In the genomic region with DNA sequence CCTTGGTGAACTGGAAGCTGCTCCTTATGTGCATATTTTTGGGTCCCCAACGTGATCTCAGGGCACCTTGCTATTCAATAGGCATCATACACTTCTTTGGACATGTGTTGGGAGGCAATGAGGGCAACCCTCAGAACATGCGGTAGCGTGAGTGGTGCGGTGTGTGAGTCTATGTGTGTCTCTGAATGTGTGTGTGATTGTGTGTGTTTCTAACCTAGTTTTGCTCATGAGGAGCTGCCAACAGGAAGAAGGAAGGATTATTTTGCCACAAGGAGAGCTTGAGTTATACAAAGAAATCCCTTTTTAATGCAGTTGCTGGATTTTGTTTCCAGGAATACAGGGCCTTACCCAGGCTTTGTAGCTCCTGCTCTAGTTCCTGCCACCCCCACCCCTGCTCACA, we compare ENCODE assay signal across 29 cellular contexts.
DNase-seq lines count a peak whose midpoint lies in the region; ATAC-seq and TF ChIP-seq lines count a peak whose summit lies in the region.
"Had no signal": no experiment of that assay in that cellular context is flagged by ENCODE, and none has a peak within 500 bp of the region (broad histone marks: within the 10 kb centered on the region; RNA-seq: fewer than 3 reads in every experiment).

No MANE protein-coding gene starts in this region.

- no peaks in the 10 kb centered on the region for H3K9me2 ChIP-seq in Karpas-422 (replicated peaks; ENCODE audit: insufficient read depth, low read length)

- H3K36me3 ChIP-seq in heart right ventricle (no peaks in the 10 kb centered on the region), right atrium auricular region (no peaks in the 10 kb centered on the region), prostate gland (no peaks in the 10 kb centered on the region), aorta (ENCODE audit: control insufficient read depth in 1 of 2, insufficient read depth in 2 of 2, low read length in 1 of 2) (no peaks in the 10 kb centered on the region), Karpas-422 (ENCODE audit: insufficient read depth, low read length) (no peaks in the 10 kb centered on the region)
- H3K36me3 ChIP-seq: colonic mucosa, Peyer's patch, sigmoid colon, upper lobe of right lung had no signal

- no peaks in the 10 kb centered on the region for H3K79me2 ChIP-seq in Karpas-422 (ENCODE audit: low read length)

- ATAC-seq in heart right ventricle (peak in 4 of 8 donors; percentile 12 to 42 (median 23)), left cardiac atrium (no peak), aorta (ENCODE audit: low FRiP score) (peak; percentile 45), GM21367 (IDR thresholded peaks at IDR 0.05; ENCODE audit: unreplicated experiment) (no peak), GM21526 (IDR thresholded peaks at IDR 0.05; ENCODE audit: low FRiP score, unreplicated experiment) (no peak)
- ATAC-seq: A549, GM23338 had no signal

- no peak overlapping the region for H2AFZ ChIP-seq in Karpas-422 (ENCODE audit: low read length)

- H3K4me1 ChIP-seq in heart right ventricle, result peaks cover 0 to 20% (median 2%) of the 10 kb centered on the region in 9 donors
- peaks cover 0 to 13% of the 10 kb centered on the region in 2 donors for H3K4me1 ChIP-seq in right atrium auricular region
- H3K4me1 ChIP-seq in prostate gland (replicated peaks), result no peaks in the 10 kb centered on the region
- H3K4me1 ChIP-seq in aorta (ENCODE audit: control insufficient read depth in 1 of 2, insufficient read depth in 2 of 2, low read length in 2 of 2), result no peaks in the 10 kb centered on the region
- no peaks in the 10 kb centered on the region for H3K4me1 ChIP-seq in Karpas-422 (ENCODE audit: low read length)
- H3K4me1 ChIP-seq: colonic mucosa, Peyer's patch, sigmoid colon, upper lobe of right lung had no signal

- no peak for TF ChIP-seq POLR2A in prostate gland (IDR thresholded peaks at IDR 0.05)

- H3K9ac ChIP-seq in Karpas-422 (ENCODE audit: low read length), result no peak overlapping the region

- DNase-seq in heart right ventricle (no peak), left cardiac atrium (no peak), right atrium auricular region (ENCODE audit: low spot score) (no peak), prostate gland (ENCODE audit: low spot score) (no peak), aorta (no peak), Karpas-422 (no peak)
- DNase-seq: activated CD4-positive, alpha-beta T cell treated with anti-CD3 and anti-CD28 coated beads for 4 hours; activated CD8-positive, alpha-beta memory T cell treated with anti-CD3 and anti-CD28 coated beads for 24 hours; activated naive CD4-positive, alpha-beta T cell treated with anti-CD3 and anti-CD28 coated beads, Interleukin-2, amount 50 U/mL, for 16 hours; activated T-cell treated with anti-CD3 and anti-CD28 coated beads for 4 hours; CD4-positive, alpha-beta T cell; colonic mucosa; effector CD8-positive, alpha-beta T cell; glutamatergic neuron; NCI-H1417 treated with DMSO at 0.1 percent for 48 hours; NCI-H2081 treated with DMSO at 0.1 percent for 48 hours; NCI-H226; NCI-H748 treated with DMSO at 0.1 percent for 48 hours; Peyer's patch; SIG-M5; sigmoid colon; stimulated activated CD4-positive, alpha-beta T cell treated with anti-CD3 and anti-CD28 coated beads, Interleukin-4, amount 100 ng/mL, for 24 hours had no signal

- no peaks in the 10 kb centered on the region for H3K27me3 ChIP-seq in heart right ventricle
- no peaks in the 10 kb centered on the region for H3K27me3 ChIP-seq in right atrium auricular region
- H3K27me3 ChIP-seq in prostate gland (replicated peaks; ENCODE audit: insufficient read depth), result no peaks in the 10 kb centered on the region
- H3K27me3 ChIP-seq in aorta (ENCODE audit: control insufficient read depth in 1 of 2, insufficient read depth in 2 of 2, low read length in 1 of 2), result no peaks in the 10 kb centered on the region
- no peaks in the 10 kb centered on the region for H3K27me3 ChIP-seq in Karpas-422 (ENCODE audit: low read length)
- H3K27me3 ChIP-seq: colonic mucosa, Peyer's patch, sigmoid colon, upper lobe of right lung had no signal

- no peaks in the 10 kb centered on the region for H4K20me1 ChIP-seq in Karpas-422 (ENCODE audit: insufficient read depth, low read depth, low read length)

- H3K4me2 ChIP-seq in Karpas-422 (ENCODE audit: low read depth, low read length, poor library complexity, severe bottlenecking), result no peak overlapping the region
- H3K4me2 ChIP-seq: A549, GM23338 had no signal

- WGBS in heart right ventricle, 2 donors, result 85 to 88% methylated on average over 4 of the region's 4 CpGs
- 78% methylated on average over 4 of the region's 4 CpGs for WGBS in prostate gland
- 11 to 12% methylated on average over 4 of the region's 4 CpGs for WGBS in aorta, 2 donors

- TF ChIP-seq CTCF in heart right ventricle (IDR thresholded peaks at IDR 0.05), result no peak
- TF ChIP-seq CTCF in right atrium auricular region (IDR thresholded peaks at IDR 0.05), result no peak
- no peak for TF ChIP-seq CTCF in prostate gland (IDR thresholded peaks at IDR 0.05)

- intact Hi-C loops in heart right ventricle (cut with DNase I), result loop anchor here in 1 of 10 donors (10.0 kb wide), 1 partner anchor 113 kb away; no protein-coding TSS in a partner anchor
- intact Hi-C loops in left cardiac atrium (cut with DNase I), result loop anchor here in 1 of 2 donors (5.0 kb wide), 1 partner anchor 66 kb away; no protein-coding TSS in a partner anchor
- intact Hi-C loops in prostate gland (cut with DNase I), result no loop called here
- intact Hi-C loops in aorta (cut with DNase I), result no loop called here

- H3K4me3 ChIP-seq in heart right ventricle (no peak overlapping the region), right atrium auricular region (no peak overlapping the region), prostate gland (no peak overlapping the region), aorta (ENCODE audit: low read length in 2 of 2) (no peak overlapping the region), Karpas-422 (ENCODE audit: low read length) (no peak overlapping the region)
- H3K4me3 ChIP-seq: A549, colonic mucosa, GM23338, lung, Peyer's patch, sigmoid colon, upper lobe of right lung had no signal

- peaks cover 0 to 14% (median 7%) of the 10 kb centered on the region in 11 donors for H3K9me3 ChIP-seq in heart right ventricle
- H3K9me3 ChIP-seq in right atrium auricular region, result peaks cover 0 to 11% of the 10 kb centered on the region in 2 donors
- H3K9me3 ChIP-seq in prostate gland, result no peaks in the 10 kb centered on the region
- no peaks in the 10 kb centered on the region for H3K9me3 ChIP-seq in aorta (ENCODE audit: control insufficient read depth, low read length)
- no peaks in the 10 kb centered on the region for H3K9me3 ChIP-seq in Karpas-422 (ENCODE audit: low read length)
- H3K9me3 ChIP-seq: colonic mucosa, Peyer's patch, upper lobe of right lung had no signal

- H3K27ac ChIP-seq in heart right ventricle (peak overlapping the region; percentile 41 to 88 (median 73)), right atrium auricular region (peak overlapping the region; percentile 62 to 86), prostate gland (peak overlapping the region; percentile 56 to 67), aorta (ENCODE audit: low read depth in 1 of 2, low read length in 2 of 2) (peak overlapping the region in 1 of 2 donors; percentile 72), Karpas-422 (ENCODE audit: low read length) (no peak overlapping the region)
- H3K27ac ChIP-seq: A549, colonic mucosa, epithelial cell of prostate, Peyer's patch, sigmoid colon, upper lobe of right lung had no signal
